In the genomic region with DNA sequence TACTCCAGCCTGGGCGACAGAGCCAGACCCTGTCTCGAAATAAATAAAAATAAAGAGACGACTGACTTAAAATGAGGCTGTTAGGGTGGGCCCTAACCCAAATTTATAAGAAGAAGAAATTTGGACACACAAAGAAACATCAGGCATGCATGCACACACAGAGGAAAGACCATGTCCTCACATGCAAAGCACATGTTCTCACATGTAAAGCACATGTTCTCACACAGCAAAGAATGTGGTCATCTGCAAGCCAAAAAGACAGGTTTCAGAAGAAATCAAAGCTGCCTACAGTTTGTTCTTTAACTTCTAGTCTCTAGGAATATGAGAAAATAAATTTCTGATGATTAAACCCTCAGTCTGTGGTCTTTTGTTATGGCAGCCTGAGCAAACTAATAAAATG, we compare ENCODE assay signal across 6 cellular contexts.
"Had no signal": no experiment of that assay in that cellular context is flagged by ENCODE, and none has a peak within 500 bp of the region (broad histone marks: within the 10 kb centered on the region; RNA-seq: fewer than 3 reads in every experiment).

No MANE protein-coding gene starts in this region.

- H3K27ac ChIP-seq: HL-60 had no signal

- H3K4me3 ChIP-seq: K562 had no signal

- DNase-seq: IMR-90, KBM-7, KG1 had no signal

- ATAC-seq: K562 had no signal

- FAIRE-seq: HTR-8/SVneo, K562 had no signal
